In the genomic region with DNA sequence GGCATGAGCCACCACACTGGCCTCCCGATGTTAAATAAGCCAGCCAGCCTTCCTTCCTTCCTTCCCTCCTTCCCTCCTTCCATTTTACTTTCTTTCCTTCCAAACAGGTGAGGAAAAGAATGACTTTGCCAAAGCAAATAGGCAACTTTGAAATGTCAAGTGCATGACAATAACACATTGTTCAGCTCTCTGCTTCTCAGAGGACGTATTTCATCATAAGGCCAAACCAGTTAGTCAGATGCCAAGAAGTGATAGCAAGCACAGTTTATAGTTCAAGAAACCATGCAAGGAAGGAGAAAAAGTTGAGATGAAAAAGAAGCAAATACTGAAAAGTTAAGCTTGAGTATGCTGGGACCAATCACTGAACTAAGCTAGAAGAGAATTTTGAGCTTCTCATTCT, we compare ENCODE assay signal across 19 cellular contexts. TPM values are rescaled to one million over a fixed set of nuclear protein-coding genes. Genes with fewer than 3 reads are reported as not detected.
"Had no signal": no experiment of that assay in that cellular context is flagged by ENCODE, and none has a peak within 500 bp of the region (broad histone marks: within the 10 kb centered on the region; RNA-seq: fewer than 3 reads in every experiment).

No MANE protein-coding gene starts in this region.

- DNase-seq: activated CD4-positive, alpha-beta T cell treated with anti-CD3 and anti-CD28 coated beads, Interleukin-2, amount 10 ng/mL, durations not matched to agents 24 days and 14 days; activated CD4-positive, CD25-positive, alpha-beta regulatory T cell; activated CD8-positive, alpha-beta memory T cell treated with anti-CD3 and anti-CD28 coated beads for 24 hours; activated naive CD8-positive, alpha-beta T cell treated with anti-CD3 and anti-CD28 coated beads for 36 hours; dermis blood vessel endothelial cell; effector memory CD8-positive, alpha-beta T cell; heart right ventricle; mucosa of descending colon; naive thymus-derived CD4-positive, alpha-beta T cell; ovary; sigmoid colon; stimulated activated CD4-positive, alpha-beta T cell treated with anti-CD3 and anti-CD28 coated beads, Interleukin-12 subunit alpha, Interleukin-12 subunit beta, amount 100 ng/mL, for 4 hours; stimulated activated CD4-positive, alpha-beta T cell treated with anti-CD3 and anti-CD28 coated beads, Interleukin-2, amount 100 ng/mL, for 24 hours; stomach; testis; upper lobe of left lung had no signal

- ATAC-seq: effector memory CD8-positive, alpha-beta T cell; gastroesophageal sphincter; heart right ventricle; mucosa of descending colon; naive thymus-derived CD4-positive, alpha-beta T cell had no signal

- H3K4me3 ChIP-seq: gastroesophageal sphincter, heart right ventricle, mucosa of descending colon, ovary, sigmoid colon, stomach, testis, upper lobe of left lung had no signal

RNA-seq across cellular contexts. Expression of a gene that starts 29.5 kb away (rescaled TPM):
- total RNA-seq: activated T-helper 1 cell treated with anti-CD3 and anti-CD28 coated beads, Interleukin-12 subunit alpha, Interleukin-12 subunit beta, Interleukin-2, Interleukin-4 antibody, amounts not matched to agents 30 ng/mL and 10 ng/mL and 1 ng/mL, durations not matched to agents 14 hours and 24 hours and 36 hours; cerebellum; dermis blood vessel endothelial cell; gastroesophageal sphincter; mucosa of descending colon; stomach; testis had no signal
- polyA plus RNA-seq: naive thymus-derived CD4-positive, alpha-beta T cell had no signal
